38 cellular contexts compared by ENCODE assay signal in the genomic region with DNA sequence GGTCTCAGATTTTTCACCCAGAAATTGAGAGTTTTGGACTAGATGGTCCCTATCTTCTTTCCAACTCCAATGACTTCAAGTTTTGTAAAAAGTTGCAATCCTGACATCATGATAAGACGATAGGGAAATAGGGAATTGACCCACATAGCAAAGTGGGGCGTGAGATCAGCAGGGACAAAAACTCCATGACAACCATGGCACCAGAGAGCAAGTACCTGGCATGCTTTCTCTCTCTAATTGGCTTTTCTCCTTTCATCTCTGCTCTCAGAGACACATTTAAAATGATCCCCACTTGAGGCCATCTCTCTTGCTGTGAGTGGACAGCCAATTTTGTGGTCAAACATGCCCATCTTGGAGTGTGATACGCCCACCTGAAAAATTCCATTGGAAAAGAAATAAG. TPM values are rescaled to one million over a fixed set of nuclear protein-coding genes. Genes with fewer than 3 reads are reported as not detected.
"Had no signal": no experiment of that assay in that cellular context is flagged by ENCODE, and none has a peak within 500 bp of the region (broad histone marks: within the 10 kb centered on the region; RNA-seq: fewer than 3 reads in every experiment).

OR5AN1 (plus strand) TSS at position 301 of the 400 bp plus-strand sequence. CDS start 5,564 bp downstream, outside the sequence.

- H3K27me3 ChIP-seq: MG63 had no signal

- H3K4me3 ChIP-seq: MG63 had no signal

- H3K9me3 ChIP-seq: MG63 had no signal

- H3K4me2 ChIP-seq: KMS-11 had no signal

- H3K27ac ChIP-seq: KMS-11 had no signal

- DNase-seq: Karpas-422, Kasumi-1, KG1, MG63, MM.1S, MV-4-11, NCI-H1048, NCI-H1092, NCI-H1092 treated with DMSO at 0.1 percent for 48 hours, NCI-H1105, NCI-H1105 treated with DMSO at 0.1 percent for 48 hours, NCI-H1417, NCI-H1436, NCI-H1436 treated with DMSO at 0.1 percent for 48 hours, NCI-H146, NCI-H1694, NCI-H1694 treated with DMSO at 0.1 percent for 48 hours, NCI-H187, NCI-H187 treated with DMSO at 0.1 percent for 48 hours, NCI-H1930, NCI-H2029, NCI-H2029 treated with DMSO at 0.1 percent for 48 hours, NCI-H2081, NCI-H2081 treated with DMSO at 0.1 percent for 48 hours, NCI-H2107, NCI-H2171, NCI-H2171 treated with DMSO at 0.1 percent for 48 hours, NCI-H2227 treated with DMSO at 0.1 percent for 48 hours, NCI-H226, NCI-H345, NCI-H446, NCI-H446 treated with DMSO at 0.1 percent for 48 hours, NCI-H510A had no signal

- H3K36me3 ChIP-seq: MG63 had no signal

RNA-seq across cellular contexts. Expression of gene OR5AN1, which starts in this region (rescaled TPM):
- total RNA-seq: LHCN-M2, M059J, MCF 10A, NCI-H460 had no signal
